26 cellular contexts compared by ENCODE assay signal in the genomic region with DNA sequence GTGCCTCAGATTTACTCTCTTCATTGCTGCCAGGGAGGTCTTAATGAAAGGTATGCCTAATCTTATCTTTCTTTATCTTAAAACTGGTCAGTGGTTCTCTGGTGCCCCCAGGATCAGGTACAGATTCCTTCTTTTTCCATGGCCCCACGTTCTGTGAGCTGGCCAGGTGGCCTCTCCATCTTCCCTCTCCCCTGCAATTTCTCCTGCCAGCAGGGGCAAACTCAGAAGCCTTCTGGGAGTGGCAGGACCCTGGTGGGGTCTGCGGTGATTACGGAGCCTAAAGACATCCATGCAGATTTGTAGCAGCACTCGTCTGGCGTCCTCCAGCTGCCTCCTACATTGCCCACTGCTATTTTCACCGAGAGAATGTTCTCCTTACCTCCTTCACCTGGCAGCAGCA.
"Had no signal": no experiment of that assay in that cellular context is flagged by ENCODE, and none has a peak within 500 bp of the region (broad histone marks: within the 10 kb centered on the region; RNA-seq: fewer than 3 reads in every experiment).

No MANE protein-coding gene starts in this region.

- H3K27me3 Mint-ChIP-seq: stimulated activated naive CD8-positive, alpha-beta T cell treated with anti-CD3 and anti-CD28 coated beads, Interleukin-15, Interleukin-2, amounts not matched to agents 100 ng/mL and 50 ng/mL, for 24 hours had no signal

- H3K4me1 ChIP-seq: colonic mucosa, foreskin keratinocyte, left ventricle myocardium inferior, lower lobe of right lung, parathyroid adenoma, prostate gland, spleen, tibial artery, upper lobe of left lung, uterus had no signal

- H3K27me3 ChIP-seq: colonic mucosa, foreskin keratinocyte, hepatocyte, spleen, tibial artery, upper lobe of left lung, uterus had no signal

- H3K79me2 ChIP-seq: hepatocyte, parathyroid adenoma had no signal

- DNase-seq: colonic mucosa; dermis blood vessel endothelial cell; erythroblast; foreskin keratinocyte; head of caudate nucleus; islet precursor cell; left cardiac atrium; left ventricle myocardium inferior; lower lobe of right lung; mesenchymal stem cell; naive B cell; retina; spleen; stimulated activated CD4-positive, alpha-beta T cell treated with anti-CD3 and anti-CD28 coated beads, Interleukin-15, amount 100 ng/mL, for 24 hours; stimulated activated CD4-positive, alpha-beta T cell treated with anti-CD3 and anti-CD28 coated beads, Interleukin-1b, Interleukin-23, amount 100 ng/mL, for 48 hours; stimulated activated CD4-positive, alpha-beta T cell treated with anti-CD3 and anti-CD28 coated beads, Interleukin-4, amount 100 ng/mL, for 24 hours; tibial artery; upper lobe of left lung; uterus had no signal

- H2AFZ ChIP-seq: hepatocyte, parathyroid adenoma had no signal

- H3K4me2 ChIP-seq: hepatocyte had no signal

- H3K4me3 ChIP-seq: colonic mucosa, hepatocyte, left ventricle myocardium inferior, lower lobe of right lung, prostate gland, spleen, tibial artery, upper lobe of left lung, uterus had no signal

- H3K27ac ChIP-seq: colonic mucosa, foreskin keratinocyte, hepatocyte, left ventricle myocardium inferior, lower lobe of right lung, parathyroid adenoma, prostate gland, spleen, tibial artery, upper lobe of left lung, uterus had no signal

- H3K36me3 Mint-ChIP-seq: naive B cell; stimulated activated memory B cell treated with anti-CD40 and anti-IgM and Interleukin-4, amounts not matched to agents 10 μg/mL and 1 μg/mL and 100 μg/mL, for 72 hours had no signal

- H3K9ac ChIP-seq: parathyroid adenoma had no signal

- H3K36me3 ChIP-seq: colonic mucosa, left ventricle myocardium inferior, lower lobe of right lung, prostate gland, upper lobe of left lung, uterus had no signal

- H3K9me3 ChIP-seq: colonic mucosa, prostate gland had no signal

- H3K4me1 Mint-ChIP-seq: nephron; stimulated activated memory B cell treated with anti-CD40 and anti-IgM and Interleukin-4, amounts not matched to agents 10 μg/mL and 1 μg/mL and 100 μg/mL, for 72 hours had no signal

- ATAC-seq: foreskin keratinocyte; left cardiac atrium; lower lobe of right lung; sciatic nerve; stimulated activated memory B cell treated with anti-CD40 and anti-IgM and Interleukin-4, amounts not matched to agents 10 μg/mL and 1 μg/mL and 100 μg/mL, for 72 hours had no signal

- H3K27ac Mint-ChIP-seq: naive B cell; nephron; stimulated activated memory B cell treated with anti-CD40 and anti-IgM and Interleukin-4, amounts not matched to agents 10 μg/mL and 1 μg/mL and 100 μg/mL, for 72 hours; stimulated activated naive CD8-positive, alpha-beta T cell treated with anti-CD3 and anti-CD28 coated beads, Interleukin-15, Interleukin-2, amounts not matched to agents 100 ng/mL and 50 ng/mL, for 24 hours had no signal

- H3K4me3 Mint-ChIP-seq: naive B cell; nephron; stimulated activated memory B cell treated with anti-CD40 and anti-IgM and Interleukin-4, amounts not matched to agents 10 μg/mL and 1 μg/mL and 100 μg/mL, for 72 hours; stimulated activated naive CD8-positive, alpha-beta T cell treated with anti-CD3 and anti-CD28 coated beads, Interleukin-15, Interleukin-2, amounts not matched to agents 100 ng/mL and 50 ng/mL, for 24 hours had no signal
